In the genomic region with DNA sequence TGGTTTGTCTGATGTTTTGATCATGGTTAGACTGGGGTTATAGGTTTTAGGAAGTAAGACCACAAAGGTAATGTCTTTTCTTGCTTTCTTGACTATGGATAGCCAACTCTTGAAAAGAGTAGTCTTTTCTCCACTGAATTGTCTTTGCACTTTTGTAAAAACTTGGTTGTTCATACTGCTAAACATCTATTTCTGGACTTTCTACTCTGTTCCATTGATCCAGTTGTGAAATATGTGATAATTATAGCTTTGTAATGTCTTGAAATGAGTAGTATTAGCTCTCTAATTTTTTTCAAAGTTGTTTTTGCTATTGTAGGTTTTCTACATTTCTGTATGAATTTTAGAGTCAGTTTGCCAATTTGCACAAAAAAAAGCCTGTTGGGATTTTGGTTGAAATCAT, we compare ENCODE assay signal across 9 cellular contexts. TPM values are rescaled to one million over a fixed set of nuclear protein-coding genes. Genes with fewer than 3 reads are reported as not detected.
"Had no signal": no experiment of that assay in that cellular context is flagged by ENCODE, and none has a peak within 500 bp of the region (broad histone marks: within the 10 kb centered on the region; RNA-seq: fewer than 3 reads in every experiment).

No MANE protein-coding gene starts in this region.

- DNase-seq: GDM1, GF-D8 had no signal

- H3K4me3 ChIP-seq: GM12878 had no signal

- ATAC-seq: GM12878 had no signal

- FAIRE-seq: G401.6, GM12878, GM12891, GM12892, GM18507, GM19239 had no signal

RNA-seq across cellular contexts. Expression of a gene that starts 13.1 kb away (rescaled TPM):
- total RNA-seq: G401, GM12878 had no signal

RNA-seq across cellular contexts. Expression of a gene that starts 22.4 kb away (rescaled TPM):
- total RNA-seq: G401, GM12878 had no signal
- polyA plus RNA-seq: GM12878 had no signal

RNA-seq across cellular contexts. Expression of a gene that starts 23.1 kb away (rescaled TPM):
- total RNA-seq: G401, GM12878 had no signal
- polyA plus RNA-seq: GM12878 had no signal

RNA-seq across cellular contexts. Expression of a gene that starts 34.1 kb away (rescaled TPM):
- total RNA-seq: G401, GM12878 had no signal
- polyA plus RNA-seq: GM12878 had no signal

RNA-seq across cellular contexts. Expression of a gene that starts 41.2 kb away (rescaled TPM):
- total RNA-seq: G401, GM12878 had no signal
- polyA plus RNA-seq: GM12878 had no signal
